In genomic region chrX:71254092-71254941, GRCh38 we compare ENCODE assay signal across 8 cellular contexts. TPM values are rescaled to one million over a fixed set of nuclear protein-coding genes. Genes with fewer than 3 reads are reported as not detected.
A peak's percentile ranks its signal among the peaks of the same experiment; 100 is the strongest.
DNase-seq lines count a peak whose midpoint lies in the region; ATAC-seq and TF ChIP-seq lines count a peak whose summit lies in the region.

ZMYM3 (minus strand) TSS chrX:71254140; CDS start chrX:71253255, 885 bp downstream.

- H3K27ac ChIP-seq in HUES48 (ENCODE audit: low read depth, low read length), result peak within 1 kb of the TSS; percentile 89
- peak within 1 kb of the TSS; percentile 87 for H3K27ac ChIP-seq in mesenchymal stem cell (ENCODE audit: low read length, poor library complexity, severe bottlenecking)

- H3K9me3 Mint-ChIP-seq in Caco-2 (ENCODE audit: unreplicated experiment), result no peaks in the 10 kb centered on the region
- no peaks in the 10 kb centered on the region for H3K9me3 Mint-ChIP-seq in effector memory CD8-positive, alpha-beta T cell

- H3K4me3 ChIP-seq in Caco-2 (ENCODE audit: low read depth, low read length) (peak within 1 kb of the TSS; percentile 89), HUES48 (ENCODE audit: low read depth, low read length) (peak within 1 kb of the TSS; percentile 81), mesenchymal stem cell (ENCODE audit: insufficient read depth in 1 of 2, low read depth in 1 of 2, low read length in 2 of 2) (peak within 1 kb of the TSS; percentile 71 to 85)

- peak within 1 kb of the TSS; percentile 79 for H2BK5ac ChIP-seq in mesenchymal stem cell (ENCODE audit: low read depth, low read length, poor library complexity, severe bottlenecking)

- no peaks in the 10 kb centered on the region for H3K27me3 Mint-ChIP-seq in Caco-2 (ENCODE audit: insufficient read depth, unreplicated experiment)
- no peaks in the 10 kb centered on the region for H3K27me3 Mint-ChIP-seq in effector memory CD8-positive, alpha-beta T cell

- no TSS peak for BruUV-seq in Caco-2 (replicated peaks; lab: Mats Ljungman, UMichigan)

- H3K4me2 ChIP-seq in mesenchymal stem cell (ENCODE audit: low read length, poor library complexity, severe bottlenecking), result peak within 1 kb of the TSS; percentile 81

- no peak for TF ChIP-seq CTCF in Caco-2 (IDR thresholded peaks at IDR 0.05; ENCODE audit: insufficient read depth in 1 of 2, low read depth in 1 of 2, low read length in 1 of 2, severe bottlenecking in 1 of 2, unreplicated experiment in 1 of 2)

- H3K36me3 Mint-ChIP-seq in Caco-2 (ENCODE audit: insufficient read depth, unreplicated experiment), result peaks cover 22% of the 10 kb centered on the region
- peaks cover 20% of the 10 kb centered on the region for H3K36me3 Mint-ChIP-seq in effector memory CD8-positive, alpha-beta T cell (ENCODE audit: insufficient read depth)

- no peaks in the 10 kb centered on the region; the same call in 1 of the 2 replicates for H3K36me3 ChIP-seq in Caco-2 (ENCODE audit: control insufficient read depth, insufficient read depth, low read length)
- peaks cover 18% of the 10 kb centered on the region for H3K36me3 ChIP-seq in HUES48 (ENCODE audit: control insufficient read depth, insufficient read depth, low read length)
- H3K36me3 ChIP-seq in mesenchymal stem cell (ENCODE audit: control insufficient read depth in 1 of 2, insufficient read depth in 2 of 2, low read depth in 1 of 2, low read length in 2 of 2), result peaks cover 13 to 18% of the 10 kb centered on the region in 2 experiments

- peak within 1 kb of the TSS; percentile 85 for H3K4me3 Mint-ChIP-seq in Caco-2 (ENCODE audit: unreplicated experiment)
- H3K4me3 Mint-ChIP-seq in effector memory CD8-positive, alpha-beta T cell, result peak within 1 kb of the TSS; percentile 77 to 91

- peak; percentile 84 to 88 for DNase-seq in Caco-2
- DNase-seq in NOMO-1 treated with dmso at 0.1 percent for 144 hours (lab: John Stamatoyannopoulos, UW; ENCODE audit: unreplicated experiment), result peak; percentile 59
- peak; percentile 43 to 66 (median 51) for DNase-seq in activated CD8-positive, alpha-beta memory T cell treated with anti-CD3 and anti-CD28 coated beads for 48 hours (ENCODE audit: low read depth in 2 of 3, low spot score in 2 of 3)
- peak; percentile 73 to 74 (median 74) for DNase-seq in effector memory CD8-positive, alpha-beta T cell
- peak; percentile 88 for DNase-seq in mesenchymal stem cell
- peak; percentile 56 for DNase-seq in stimulated activated CD8-positive, alpha-beta memory T cell treated with anti-CD3 and anti-CD28 coated beads, Interleukin-12 subunit alpha, Interleukin-12 subunit beta, amount 100 ng/mL, for 1 hour (ENCODE audit: low read depth)

- H3K18ac ChIP-seq in mesenchymal stem cell (ENCODE audit: low read depth in 1 of 2, low read length in 2 of 2), result peak within 1 kb of the TSS; percentile 69 to 91

- no peak within 1 kb of the TSS for H3K23ac ChIP-seq in mesenchymal stem cell (ENCODE audit: low read length in 2 of 2)

- peak within 1 kb of the TSS; percentile 92 for H4K91ac ChIP-seq in mesenchymal stem cell (ENCODE audit: low read length)

- POLR2A ChIA-PET in Caco-2 (lab: Charles Lee), result interaction anchor here (0.5 to 2.0 kb wide), 3 partner anchors 29 to 73 kb away, joined by 3 to 11 read pairs (median 5); partner anchors contain the start of gene NONO

- H2AK5ac ChIP-seq in mesenchymal stem cell (ENCODE audit: low read length, severe bottlenecking), result no peak within 1 kb of the TSS

- peak within 1 kb of the TSS; percentile 89 for H2BK120ac ChIP-seq in mesenchymal stem cell (ENCODE audit: low read depth, low read length)

- WGBS in mesenchymal stem cell, result under 1% methylated on average over 24 of the region's 54 CpGs

- H3K9ac ChIP-seq in HUES48 (ENCODE audit: low read depth, low read length) (peak within 1 kb of the TSS; percentile 74), mesenchymal stem cell (ENCODE audit: low read length) (peak within 1 kb of the TSS; percentile 87)

- H3K9me3 ChIP-seq in Caco-2 (no peaks in the 10 kb centered on the region), HUES48 (ENCODE audit: control insufficient read depth, insufficient read depth, low read length) (peaks cover 7% of the 10 kb centered on the region; the same call in 1 of the 2 replicates), mesenchymal stem cell (ENCODE audit: control insufficient read depth, low read length) (no peaks in the 10 kb centered on the region)

- intact Hi-C loops in Caco-2 (cut with micrococcal nuclease; ENCODE audit: unreplicated experiment), result loop anchor here (1.0 to 5.0 kb wide), 2 partner anchors 71 to 113 kb away; partner anchors contain the start of gene TAF1

- H3K27me3 ChIP-seq in Caco-2 (replicated peaks; ENCODE audit: control insufficient read depth, insufficient read depth, low read length) (no peaks in the 10 kb centered on the region), HUES48 (ENCODE audit: control insufficient read depth, insufficient read depth, low read length) (no peaks in the 10 kb centered on the region), mesenchymal stem cell (ENCODE audit: control insufficient read depth in 1 of 2, insufficient read depth in 1 of 2, low read length in 2 of 2) (peaks cover 0 to 3% of the 10 kb centered on the region in 2 experiments)

- H3K79me1 ChIP-seq in mesenchymal stem cell (replicated peaks; ENCODE audit: low read length, poor library complexity, severe bottlenecking), result peaks cover 2% of the 10 kb centered on the region

- ATAC-seq in GM21390 (IDR thresholded peaks at IDR 0.05; ENCODE audit: unreplicated experiment), result peak; percentile 77
- peak; percentile 84 for ATAC-seq in effector memory CD8-positive, alpha-beta T cell (replicated peaks)

- peak within 1 kb of the TSS; percentile 60 for H4K8ac ChIP-seq in mesenchymal stem cell (ENCODE audit: low read length)

- H3K4me1 ChIP-seq in Caco-2 (peaks cover 15% of the 10 kb centered on the region; the same call in 1 of the 2 replicates), HUES48 (ENCODE audit: control insufficient read depth, insufficient read depth, low read length) (0 out of 2 replicates have a peak, but pooled peaks cover 3% of the 10 kb centered on the region), mesenchymal stem cell (ENCODE audit: control insufficient read depth, insufficient read depth, low read depth, low read length) (peaks cover 14% of the 10 kb centered on the region)

- peaks cover 7% of the 10 kb centered on the region for H3K4me1 Mint-ChIP-seq in Caco-2 (ENCODE audit: low read depth, unreplicated experiment)
- peaks cover 10 to 16% of the 10 kb centered on the region in 2 donors for H3K4me1 Mint-ChIP-seq in effector memory CD8-positive, alpha-beta T cell (ENCODE audit: low read depth in 2 of 2)

- H2AFZ ChIP-seq in mesenchymal stem cell (ENCODE audit: low read depth, low read length), result no peak within 1 kb of the TSS

- no peak within 1 kb of the TSS for H2BK15ac ChIP-seq in mesenchymal stem cell (ENCODE audit: low read depth, poor library complexity, severe bottlenecking)

- peak within 1 kb of the TSS; percentile 82 for H3K27ac Mint-ChIP-seq in Caco-2 (ENCODE audit: unreplicated experiment)
- H3K27ac Mint-ChIP-seq in effector memory CD8-positive, alpha-beta T cell, result peak within 1 kb of the TSS; percentile 93 to 94

- H3K14ac ChIP-seq in mesenchymal stem cell (ENCODE audit: low read length in 2 of 2), result peak within 1 kb of the TSS in 1 of 2 experiments; percentile 75

- H2BK12ac ChIP-seq in mesenchymal stem cell (ENCODE audit: low read length in 2 of 2), result peak within 1 kb of the TSS; percentile 54 to 63

- H3K4ac ChIP-seq in mesenchymal stem cell (ENCODE audit: low read depth in 1 of 2, low read length in 2 of 2), result peak within 1 kb of the TSS; percentile 64 to 89

- CTCF ChIA-PET in Caco-2 (lab: Charles Lee), result interaction anchor here (0.7 kb wide), 1 partner anchor 303 kb away, joined by 4 read pairs; no protein-coding TSS in a partner anchor

RNA-seq across cellular contexts. Expression of gene ZMYM3, which starts in this region (rescaled TPM):
- 51.9 and 55.1 TPM in 2 replicates for total RNA-seq in Caco-2 (2022)
- 18.4 TPM for polyA plus RNA-seq in mesenchymal stem cell (2013, experiment 1 of 2)
- polyA plus RNA-seq in mesenchymal stem cell (2013, experiment 2 of 2), result 17.6 TPM

Comparison
In these comparisons a context has a peak if more than half of its experiments do, and no peak if none do; other contexts are left out.
1. Peak in every context shown above with its lines: DNase-seq, ATAC-seq, H3K4me3 ChIP-seq and H3K27ac ChIP-seq.